ENCODE assay signal across 25 cellular contexts in genomic region chr2:67243919-67244318, GRCh38.
"Had no signal": no experiment of that assay in that cellular context is flagged by ENCODE, and none has a peak within 500 bp of the region (broad histone marks: within the 10 kb centered on the region; RNA-seq: fewer than 3 reads in every experiment).

No MANE protein-coding gene starts in this region.

- H3K27me3 ChIP-seq: esophagus squamous epithelium, right atrium auricular region, suprapubic skin, transverse colon, upper lobe of right lung, uterus had no signal

- H3K27ac ChIP-seq: esophagus squamous epithelium, lower lobe of right lung, prostate gland, right atrium auricular region, suprapubic skin, transverse colon, upper lobe of right lung had no signal

- H3K36me3 Mint-ChIP-seq: naive thymus-derived CD8-positive, alpha-beta T cell had no signal

- ATAC-seq: effector memory CD8-positive, alpha-beta T cell; left ventricle myocardium superior; lower lobe of right lung; naive thymus-derived CD8-positive, alpha-beta T cell; sciatic nerve; stimulated activated naive CD8-positive, alpha-beta T cell treated with anti-CD3 and anti-CD28 coated beads, Interleukin-15, amount 100 ng/mL, for 72 hours; upper lobe of right lung had no signal

- DNase-seq: effector memory CD8-positive, alpha-beta T cell; erythroblast; esophagus squamous epithelium; foreskin melanocyte; left ventricle myocardium superior; lower lobe of right lung; naive thymus-derived CD8-positive, alpha-beta T cell; nephron progenitor cell; nucleus accumbens; stimulated activated CD4-positive, alpha-beta T cell treated with anti-CD3 and anti-CD28 coated beads, Interleukin-12 subunit alpha, Interleukin-12 subunit beta, amount 100 ng/mL, for 4 hours; stimulated activated CD4-positive, alpha-beta T cell treated with anti-CD3 and anti-CD28 coated beads, Interleukin-1b, Interleukin-23, amount 100 ng/mL, for 48 hours; stimulated activated CD4-positive, alpha-beta T cell treated with anti-CD3 and anti-CD28 coated beads, Interleukin-4, amount 100 ng/mL, for 1 hour; stimulated activated CD8-positive, alpha-beta memory T cell treated with anti-CD3 and anti-CD28 coated beads, Interleukin-4, amount 100 ng/mL, for 48 hours; stimulated activated naive CD4-positive, alpha-beta T cell; stimulated activated naive CD8-positive, alpha-beta T cell treated with anti-CD3 and anti-CD28 coated beads, Interleukin-15, amount 100 ng/mL, for 72 hours; transverse colon; upper lobe of right lung; uterus had no signal

- H3K27me3 Mint-ChIP-seq: effector memory CD8-positive, alpha-beta T cell; stimulated activated naive CD8-positive, alpha-beta T cell treated with anti-CD3 and anti-CD28 coated beads, Interleukin-15, amount 100 ng/mL, for 72 hours had no signal

- FAIRE-seq: endometrium, keratinocyte had no signal

- H3K9me3 ChIP-seq: esophagus squamous epithelium, lower lobe of right lung, prostate gland, right atrium auricular region, suprapubic skin, transverse colon, upper lobe of right lung, uterus had no signal

- H3K36me3 ChIP-seq: esophagus squamous epithelium, lower lobe of right lung, prostate gland, right atrium auricular region, suprapubic skin, transverse colon, upper lobe of right lung, uterus had no signal

- H3K4me1 ChIP-seq: esophagus squamous epithelium, lower lobe of right lung, prostate gland, right atrium auricular region, suprapubic skin, transverse colon, upper lobe of right lung, uterus had no signal

- H3K27ac Mint-ChIP-seq: effector memory CD8-positive, alpha-beta T cell; naive thymus-derived CD8-positive, alpha-beta T cell; nephron progenitor cell; stimulated activated naive CD8-positive, alpha-beta T cell treated with anti-CD3 and anti-CD28 coated beads, Interleukin-15, amount 100 ng/mL, for 72 hours had no signal

- H3K4me1 Mint-ChIP-seq: naive thymus-derived CD8-positive, alpha-beta T cell; nephron progenitor cell; stimulated activated naive CD8-positive, alpha-beta T cell treated with anti-CD3 and anti-CD28 coated beads, Interleukin-15, amount 100 ng/mL, for 72 hours had no signal

- H3K9me3 Mint-ChIP-seq: effector memory CD8-positive, alpha-beta T cell; nephron progenitor cell; stimulated activated naive CD8-positive, alpha-beta T cell treated with anti-CD3 and anti-CD28 coated beads, Interleukin-15, amount 100 ng/mL, for 72 hours had no signal

- H3K4me2 ChIP-seq: smooth muscle cell had no signal

- H3K4me3 ChIP-seq: esophagus squamous epithelium, lower lobe of right lung, prostate gland, right atrium auricular region, smooth muscle cell, suprapubic skin, transverse colon, upper lobe of right lung, uterus had no signal

- H3K4me3 Mint-ChIP-seq: effector memory CD8-positive, alpha-beta T cell; naive thymus-derived CD8-positive, alpha-beta T cell; nephron progenitor cell; stimulated activated naive CD8-positive, alpha-beta T cell treated with anti-CD3 and anti-CD28 coated beads, Interleukin-15, amount 100 ng/mL, for 72 hours had no signal
